1 cellular context compared by ENCODE assay signal in the genomic region with DNA sequence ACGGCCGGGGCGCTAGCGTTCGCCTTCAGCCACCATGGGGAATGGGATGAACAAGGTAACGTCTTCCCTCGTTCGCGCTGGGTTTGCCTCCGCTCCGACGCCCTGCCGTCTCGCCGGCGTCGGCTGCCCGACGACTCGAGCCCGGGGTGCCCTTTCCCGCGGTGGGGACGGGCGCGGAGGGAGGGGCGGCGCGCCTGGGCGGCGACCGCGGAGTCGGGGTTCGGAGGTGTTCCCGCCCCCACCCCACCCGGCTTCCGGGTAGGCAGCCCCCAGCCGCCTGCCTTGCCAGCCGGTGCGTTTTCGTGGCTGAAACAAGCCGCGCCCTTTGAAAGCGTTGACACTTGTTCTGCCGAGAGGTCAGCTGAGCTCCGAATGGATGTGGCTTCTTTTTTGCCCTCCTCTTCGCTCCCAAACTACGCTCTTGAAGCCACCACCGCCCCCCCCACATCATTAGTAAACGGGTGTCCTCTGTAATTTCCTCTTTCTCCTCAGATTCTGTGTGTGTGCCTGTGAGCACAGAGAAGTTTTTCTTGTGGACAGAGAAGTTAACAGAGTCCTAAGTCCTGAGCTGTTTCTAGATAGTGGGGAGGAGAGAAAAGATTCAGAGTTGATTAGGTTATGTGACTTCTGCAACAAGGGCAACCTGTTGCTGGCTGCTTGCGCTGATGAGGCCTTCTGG.
TF ChIP-seq lines count a peak whose summit lies in the region.

No MANE protein-coding gene starts in this region.

TF ChIP-seq in GM12878, 131 proteins besides CTCF, POLR2A, EP300 and RAD21 (continued from another document):
- TF ChIP-seq STAT3 (IDR thresholded peaks at IDR 0.05; ENCODE audit: low read depth, low read length) (0 out of 2 replicates have a peak, but pooled peaks have one; percentile 53), SPI1 (IDR thresholded peaks at IDR 0.05; ENCODE audit: borderline replicate concordance, insufficient read depth, low read depth, low read length) (no peak), CHD1 (IDR thresholded peaks at IDR 0.05; ENCODE audit: low read depth, low read length) (peak; percentile 51; the same call in 1 of the 2 replicates), PML (IDR thresholded peaks at IDR 0.05; ENCODE audit: low read length) (no peak), IKZF1 (conservative IDR thresholded peaks at IDR 0.05) (no peak), SUZ12 (IDR thresholded peaks at IDR 0.05; ENCODE audit: unreplicated experiment) (no peak), MAX (IDR thresholded peaks at IDR 0.05; ENCODE audit: low read depth, low read length) (no peak; the same call in none of the 2 replicates), ZBTB40 (IDR thresholded peaks at IDR 0.05; ENCODE audit: borderline replicate concordance) (no peak), NR2C1 (IDR thresholded peaks at IDR 0.05) (no peak), CBFB (IDR thresholded peaks at IDR 0.05; ENCODE audit: low read depth) (peak; percentile 62; the same call in 1 of the 2 replicates), STAT1 (conservative IDR thresholded peaks at IDR 0.05) (no peak; the same call in 1 of the 2 replicates), PAX8 (IDR thresholded peaks at IDR 0.05) (no peak), ZNF24 (IDR thresholded peaks at IDR 0.05) (no peak), RELA (IDR thresholded peaks at IDR 0.05; ENCODE audit: borderline replicate concordance, partially characterized antibody) (no peak), CHD2 (IDR thresholded peaks at IDR 0.05; ENCODE audit: borderline replicate concordance, low read depth, low read length) (no peak), BHLHE40 (IDR thresholded peaks at IDR 0.05; ENCODE audit: borderline replicate concordance in 1 of 2, low read depth in 2 of 2, low read length in 1 of 2) (peak in 1 of 2 experiments; percentile 81; a peak in 1 of 4 replicates), RAD51 (IDR thresholded peaks at IDR 0.05) (peak; percentile 84)
- TF ChIP-seq, protein P1, sequence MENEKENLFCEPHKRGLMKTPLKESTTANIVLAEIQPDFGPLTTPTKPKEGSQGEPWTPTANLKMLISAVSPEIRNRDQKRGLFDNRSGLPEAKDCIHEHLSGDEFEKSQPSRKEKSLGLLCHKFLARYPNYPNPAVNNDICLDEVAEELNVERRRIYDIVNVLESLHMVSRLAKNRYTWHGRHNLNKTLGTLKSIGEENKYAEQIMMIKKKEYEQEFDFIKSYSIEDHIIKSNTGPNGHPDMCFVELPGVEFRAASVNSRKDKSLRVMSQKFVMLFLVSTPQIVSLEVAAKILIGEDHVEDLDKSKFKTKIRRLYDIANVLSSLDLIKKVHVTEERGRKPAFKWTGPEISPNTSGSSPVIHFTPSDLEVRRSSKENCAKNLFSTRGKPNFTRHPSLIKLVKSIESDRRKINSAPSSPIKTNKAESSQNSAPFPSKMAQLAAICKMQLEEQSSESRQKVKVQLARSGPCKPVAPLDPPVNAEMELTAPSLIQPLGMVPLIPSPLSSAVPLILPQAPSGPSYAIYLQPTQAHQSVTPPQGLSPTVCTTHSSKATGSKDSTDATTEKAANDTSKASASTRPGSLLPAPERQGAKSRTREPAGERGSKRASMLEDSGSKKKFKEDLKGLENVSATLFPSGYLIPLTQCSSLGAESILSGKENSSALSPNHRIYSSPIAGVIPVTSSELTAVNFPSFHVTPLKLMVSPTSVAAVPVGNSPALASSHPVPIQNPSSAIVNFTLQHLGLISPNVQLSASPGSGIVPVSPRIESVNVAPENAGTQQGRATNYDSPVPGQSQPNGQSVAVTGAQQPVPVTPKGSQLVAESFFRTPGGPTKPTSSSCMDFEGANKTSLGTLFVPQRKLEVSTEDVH (IDR thresholded peaks at IDR 0.05; ENCODE audit: low read depth, partially characterized antibody), result no peak
